Comparison of ENCODE assay signal across 8 cellular contexts in the genomic region with DNA sequence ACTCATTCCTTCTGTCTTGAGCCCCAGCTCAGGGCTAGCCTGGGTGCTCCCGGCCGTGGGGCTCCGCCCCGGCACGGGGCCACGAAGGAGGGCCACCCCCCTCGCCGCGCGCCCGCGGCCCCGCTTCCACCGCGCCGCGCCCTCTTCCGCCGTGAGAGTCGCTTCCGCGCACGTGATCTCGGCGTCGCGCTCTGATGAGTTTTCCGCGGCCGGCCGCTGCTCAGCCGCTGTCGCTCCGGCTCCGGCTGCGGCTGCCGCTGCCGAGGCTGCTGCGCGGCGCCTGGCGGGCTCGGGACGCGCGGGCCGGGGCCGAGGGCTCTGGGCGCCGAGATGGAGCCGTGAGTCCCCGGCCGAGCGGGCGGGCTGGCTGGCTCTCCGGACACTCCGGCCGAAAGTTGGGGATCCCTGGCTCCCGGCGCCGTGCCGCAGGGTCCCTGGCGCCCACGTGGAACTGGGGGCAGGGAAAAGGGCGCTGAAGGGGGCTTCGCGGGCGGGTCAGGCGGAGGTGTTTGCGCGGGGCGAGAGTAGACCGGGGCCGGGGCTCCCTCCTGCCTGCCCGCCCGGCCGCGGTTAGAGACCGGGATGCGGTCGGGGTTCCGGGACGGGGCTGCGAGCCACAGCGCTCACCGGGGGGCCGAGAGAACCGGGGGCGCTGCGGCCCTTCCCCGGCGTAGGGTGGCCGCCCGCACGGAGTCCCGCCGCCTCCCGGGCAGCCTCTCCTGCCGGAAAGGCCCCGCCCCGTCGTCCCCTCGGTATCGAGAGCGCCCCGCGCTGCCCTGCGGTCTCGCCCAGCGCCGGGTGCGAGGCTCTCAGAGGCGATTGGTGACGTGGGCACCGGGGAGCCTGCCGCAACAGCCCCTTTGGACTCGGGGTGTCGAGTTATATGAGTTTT. TPM values are rescaled to one million over a fixed set of nuclear protein-coding genes. Genes with fewer than 3 reads are reported as not detected.
DNase-seq lines count a peak whose midpoint lies in the region; ATAC-seq and TF ChIP-seq lines count a peak whose summit lies in the region.

A gene with protein sequence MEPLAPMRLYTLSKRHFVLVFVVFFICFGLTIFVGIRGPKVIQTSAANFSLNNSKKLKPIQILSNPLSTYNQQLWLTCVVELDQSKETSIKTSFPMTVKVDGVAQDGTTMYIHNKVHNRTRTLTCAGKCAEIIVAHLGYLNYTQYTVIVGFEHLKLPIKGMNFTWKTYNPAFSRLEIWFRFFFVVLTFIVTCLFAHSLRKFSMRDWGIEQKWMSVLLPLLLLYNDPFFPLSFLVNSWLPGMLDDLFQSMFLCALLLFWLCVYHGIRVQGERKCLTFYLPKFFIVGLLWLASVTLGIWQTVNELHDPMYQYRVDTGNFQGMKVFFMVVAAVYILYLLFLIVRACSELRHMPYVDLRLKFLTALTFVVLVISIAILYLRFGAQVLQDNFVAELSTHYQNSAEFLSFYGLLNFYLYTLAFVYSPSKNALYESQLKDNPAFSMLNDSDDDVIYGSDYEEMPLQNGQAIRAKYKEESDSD (plus strand): TSS at position 197 of the 892 bp plus-strand sequence. CDS start 134 bp downstream, at position 331.

- H3K4me3 ChIP-seq in Caco-2 (ENCODE audit: low read depth, low read length) (peak within 1 kb of the TSS; percentile 91), muscle layer of colon (ENCODE audit: low read depth in 1 of 2, low read length in 2 of 2) (peak within 1 kb of the TSS; percentile 87 to 88)

- H3K4me3 Mint-ChIP-seq in Caco-2 (ENCODE audit: unreplicated experiment) = peak within 1 kb of the TSS; percentile 92

- H3K9me3 ChIP-seq in Caco-2 = no peaks in the 10 kb centered on the region
- H3K9me3 ChIP-seq in muscle layer of colon (ENCODE audit: low read length) = no peaks in the 10 kb centered on the region

- intact Hi-C loops in Caco-2 (cut with micrococcal nuclease; ENCODE audit: unreplicated experiment) = loop anchor here (1.0 kb wide), 1 partner anchor 339 kb away; no protein-coding TSS in a partner anchor

- peak within 1 kb of the TSS; percentile 88 for H3K27ac Mint-ChIP-seq in Caco-2 (ENCODE audit: unreplicated experiment)

- H3K36me3 ChIP-seq in Caco-2 (ENCODE audit: control insufficient read depth, insufficient read depth, low read length) (no peaks in the 10 kb centered on the region), muscle layer of colon (ENCODE audit: insufficient read depth, low read length) (no peaks in the 10 kb centered on the region)

- BruUV-seq in Caco-2 (replicated peaks; lab: Mats Ljungman, UMichigan) = no TSS peak

- peak within 1 kb of the TSS; percentile 78 for H3K27ac ChIP-seq in muscle layer of colon (ENCODE audit: low read depth, low read length)

- no peak for TF ChIP-seq CTCF in Caco-2 (IDR thresholded peaks at IDR 0.05; ENCODE audit: insufficient read depth in 1 of 2, low read depth in 1 of 2, low read length in 1 of 2, severe bottlenecking in 1 of 2, unreplicated experiment in 1 of 2)

- DNase-seq in Caco-2 (peak; percentile 83 to 87), HT-29 (ENCODE audit: low spot score) (peak; percentile 78), OCI-M1 (lab: John Stamatoyannopoulos, UW) (peak; percentile 93), erythroblast (lab: John Stamatoyannopoulos, UW) (peak; percentile 92 to 95)
- DNase-seq in activated T-cell treated with anti-CD3 and anti-CD28 coated beads, Interleukin-2, amount 50 U/mL, for 1 hour = peak; percentile 90
- DNase-seq in stimulated activated CD8-positive, alpha-beta memory T cell treated with anti-CD3 and anti-CD28 coated beads, Interleukin-7, amount 100 ng/mL, for 24 hours (ENCODE audit: low read depth) = peak; percentile 68

- peak; percentile 77 for ATAC-seq in GM19468 (IDR thresholded peaks at IDR 0.05; ENCODE audit: extremely low read depth, unreplicated experiment)

- peaks cover 12% of the 10 kb centered on the region for H3K36me3 Mint-ChIP-seq in Caco-2 (ENCODE audit: insufficient read depth, unreplicated experiment)

- no peaks in the 10 kb centered on the region for H3K27me3 Mint-ChIP-seq in Caco-2 (ENCODE audit: insufficient read depth, unreplicated experiment)

- POLR2A ChIA-PET in Caco-2 (lab: Charles Lee) = interaction anchor here (0.5 to 0.6 kb wide), 3 partner anchors 34 to 1197 kb away, joined by 3 to 5 read pairs (median 3); no protein-coding TSS in a partner anchor

- H3K4me1 ChIP-seq in Caco-2 (no peaks in the 10 kb centered on the region), muscle layer of colon (ENCODE audit: insufficient read depth, low read length) (peaks cover 18% of the 10 kb centered on the region)

- H3K9ac ChIP-seq in muscle layer of colon (ENCODE audit: low read length) = peak within 1 kb of the TSS; percentile 56

- H3K27me3 ChIP-seq in Caco-2 (replicated peaks; ENCODE audit: control insufficient read depth, insufficient read depth, low read length) (no peaks in the 10 kb centered on the region), muscle layer of colon (ENCODE audit: control insufficient read depth in 1 of 2, insufficient read depth in 2 of 2, low read length in 2 of 2) (no peaks in the 10 kb centered on the region)

- TF ChIP-seq POLR2A in erythroblast (IDR thresholded peaks at IDR 0.05; ENCODE audit: low read length) = peak; percentile 89

- CTCF ChIA-PET in Caco-2 (lab: Charles Lee) = interaction anchor here (0.7 to 0.9 kb wide), 3 partner anchors 41 to 346 kb away, joined by 3 to 4 read pairs (median 4); no protein-coding TSS in a partner anchor

- H3K9me3 Mint-ChIP-seq in Caco-2 (ENCODE audit: unreplicated experiment) = no peaks in the 10 kb centered on the region

- peaks cover 8% of the 10 kb centered on the region for H3K4me1 Mint-ChIP-seq in Caco-2 (ENCODE audit: low read depth, unreplicated experiment)

RNA-seq across cellular contexts. Expression of the gene that starts here (rescaled TPM):
- total RNA-seq in Caco-2 (2022) = 25.7 and 26.7 TPM in 2 replicates
- 15.4 and 15.8 TPM in 2 replicates for total RNA-seq in HT-29 (2014; rRNA removed; shearing (Covaris generic))

Comparison
In these comparisons a context has a peak if more than half of its experiments do, and no peak if none do; other contexts are left out.
1. Peak in every context shown above with its lines: DNase-seq, ATAC-seq, H3K4me3 ChIP-seq and H3K27ac ChIP-seq.